8 cellular contexts compared by ENCODE assay signal in genomic region chr14:37232907-37233481, GRCh38. TPM values are rescaled to one million over a fixed set of nuclear protein-coding genes. Genes with fewer than 3 reads are reported as not detected.
A peak's percentile ranks its signal among the peaks of the same experiment; 100 is the strongest.
DNase-seq lines count a peak whose midpoint lies in the region; ATAC-seq and TF ChIP-seq lines count a peak whose summit lies in the region.

No MANE protein-coding gene starts in this region.

- H3K9me1 ChIP-seq in IMR-90 (ENCODE audit: insufficient read depth, low read length): 0 out of 2 replicates have a peak, but pooled peaks cover 3% of the 10 kb centered on the region

- TF ChIP-seq CTCF in left ventricle myocardium inferior (IDR thresholded peaks at IDR 0.05; ENCODE audit: borderline replicate concordance) (peak; percentile 67), IMR-90 (conservative IDR thresholded peaks at IDR 0.05; ENCODE audit: low read depth, low read length) (peak; percentile 75), OCI-LY7 (conservative IDR thresholded peaks at IDR 0.05; ENCODE audit: low read length) (peak; percentile 78), parathyroid adenoma (IDR thresholded peaks at IDR 0.05) (peak; percentile 57)

- no peak overlapping the region for H3K23ac ChIP-seq in IMR-90 (ENCODE audit: low read depth, low read length)

- intact Hi-C loops in left ventricle myocardium inferior (cut with micrococcal nuclease): no loop called here
- intact Hi-C loops in left ventricle myocardium superior (cut with micrococcal nuclease): no loop called here
- intact Hi-C loops in IMR-90 (cut with micrococcal nuclease): loop anchor here (5.0 kb wide), 1 partner anchor 474 kb away; no protein-coding TSS in a partner anchor
- intact Hi-C loops in OCI-LY7 (cut with micrococcal nuclease; ENCODE audit: unreplicated experiment): loop anchor here (5.0 kb wide), 1 partner anchor 639 kb away; no protein-coding TSS in a partner anchor
- intact Hi-C loops in aorta (cut with DNase I): no loop called here

- WGBS in IMR-90 (ENCODE audit: extremely low coverage in 2 of 2, insufficient read length in 1 of 2), 2 experiments: no CpG with 5 or more reads among the region's 1 CpG
- 13% methylated on average over 1 of the region's 1 CpG for WGBS in aorta, 2 donors

- TF ChIP-seq RAD21 in IMR-90 (IDR thresholded peaks at IDR 0.05; ENCODE audit: low read length): peak; percentile 60

- no peak overlapping the region for H3K4me3 ChIP-seq in left ventricle myocardium inferior
- H3K4me3 ChIP-seq in IMR-90 (ENCODE audit: insufficient read depth, low read depth, low read length): no peak overlapping the region
- no peak overlapping the region for H3K4me3 ChIP-seq in OCI-LY7 (ENCODE audit: low read depth, low read length, poor library complexity, severe bottlenecking)
- H3K4me3 ChIP-seq in parathyroid adenoma (ENCODE audit: low read depth, low read length): no peak overlapping the region
- H3K4me3 ChIP-seq in aorta (ENCODE audit: low read length in 2 of 2): no peak overlapping the region

- H2AK5ac ChIP-seq in IMR-90 (ENCODE audit: low read depth, low read length): no peak overlapping the region

- H3K9me3 ChIP-seq in left ventricle myocardium inferior (replicated peaks): no peaks in the 10 kb centered on the region
- H3K9me3 ChIP-seq in IMR-90 (ENCODE audit: control insufficient read depth, insufficient read depth, low read length): no peaks in the 10 kb centered on the region
- H3K9me3 ChIP-seq in OCI-LY7 (ENCODE audit: low read length): no peaks in the 10 kb centered on the region
- H3K9me3 ChIP-seq in parathyroid adenoma (ENCODE audit: control insufficient read depth, low read length): no peaks in the 10 kb centered on the region
- no peaks in the 10 kb centered on the region for H3K9me3 ChIP-seq in aorta (ENCODE audit: control insufficient read depth, low read length)

- no peak overlapping the region for H2BK120ac ChIP-seq in IMR-90 (ENCODE audit: low read depth, low read length)

- no peak overlapping the region for H3K18ac ChIP-seq in IMR-90 (ENCODE audit: low read depth, low read length)

- H3K14ac ChIP-seq in IMR-90 (replicated peaks; ENCODE audit: low read depth, low read length): no peak overlapping the region

- H4K8ac ChIP-seq in IMR-90 (ENCODE audit: low read depth in 2 of 2, low read length in 2 of 2): no peak overlapping the region

- peaks cover 6 to 9% of the 10 kb centered on the region in 2 experiments; a peak in 2 of 4 replicates for H3K79me1 ChIP-seq in IMR-90 (ENCODE audit: low read depth in 1 of 2, low read length in 2 of 2)

- CTCF ChIA-PET in IMR-90 (lab: Yijun Ruan, JAX) (interaction anchor here (0.6 to 0.7 kb wide), 3 partner anchors 10 to 383 kb away, joined by 3 read pairs; no protein-coding TSS in a partner anchor), OCI-LY7 (lab: Charles Lee; ENCODE audit: unreplicated experiment) (no interaction called here)

- no peak overlapping the region for H3K27ac ChIP-seq in left ventricle myocardium inferior (replicated peaks)
- H3K27ac ChIP-seq in IMR-90 (ENCODE audit: insufficient read depth, low read length): no peak overlapping the region
- H3K27ac ChIP-seq in OCI-LY7 (ENCODE audit: low read depth, low read length, poor library complexity, severe bottlenecking): no peak overlapping the region
- H3K27ac ChIP-seq in parathyroid adenoma: no peak overlapping the region
- H3K27ac ChIP-seq in aorta (ENCODE audit: low read depth in 1 of 2, low read length in 2 of 2): no peak overlapping the region

- H2BK5ac ChIP-seq in IMR-90 (ENCODE audit: low read depth, low read length, poor library complexity, severe bottlenecking): no peak overlapping the region

- H2AK9ac ChIP-seq in IMR-90 (replicated peaks; ENCODE audit: low read depth, low read length, poor library complexity): no peak overlapping the region

- POLR2A ChIA-PET in IMR-90 (lab: Charles Lee; ENCODE audit: unreplicated experiment): no interaction called here
- POLR2A ChIA-PET in OCI-LY7 (lab: Charles Lee): no interaction called here

- H4K20me1 ChIP-seq in IMR-90 (ENCODE audit: insufficient read depth, low read length) (no peaks in the 10 kb centered on the region), OCI-LY7 (ENCODE audit: insufficient read depth, low read length) (no peaks in the 10 kb centered on the region)

- H3K4ac ChIP-seq in IMR-90 (ENCODE audit: low read depth, low read length): no peak overlapping the region

- H3K9me2 ChIP-seq in OCI-LY7 (ENCODE audit: insufficient read depth, low read length): no peaks in the 10 kb centered on the region

- no peak overlapping the region for H2BK15ac ChIP-seq in IMR-90 (ENCODE audit: low read depth, low read length)

- H3K27me3 ChIP-seq in left ventricle myocardium inferior (ENCODE audit: low read depth): no peaks in the 10 kb centered on the region
- no peaks in the 10 kb centered on the region for H3K27me3 ChIP-seq in IMR-90 (ENCODE audit: control insufficient read depth, insufficient read depth, low read length)
- H3K27me3 ChIP-seq in parathyroid adenoma (ENCODE audit: control insufficient read depth, insufficient read depth, low read length): no peaks in the 10 kb centered on the region
- H3K27me3 ChIP-seq in aorta (ENCODE audit: control insufficient read depth in 1 of 2, insufficient read depth in 2 of 2, low read length in 1 of 2): no peaks in the 10 kb centered on the region

- no peak overlapping the region for H3K56ac ChIP-seq in IMR-90 (ENCODE audit: extremely low read depth, insufficient read depth, low read length)

- H3K4me1 ChIP-seq in left ventricle myocardium inferior (no peaks in the 10 kb centered on the region), IMR-90 (ENCODE audit: control insufficient read depth, insufficient read depth, low read length) (no peaks in the 10 kb centered on the region), OCI-LY7 (ENCODE audit: insufficient read depth, low read length, poor library complexity, severe bottlenecking) (no peaks in the 10 kb centered on the region), parathyroid adenoma (no peaks in the 10 kb centered on the region), aorta (ENCODE audit: control insufficient read depth in 1 of 2, insufficient read depth in 2 of 2, low read length in 2 of 2) (no peaks in the 10 kb centered on the region)

- in situ Hi-C loops in IMR-90 (cut with MboI; ENCODE audit: low sequenced_read_pairs): no loop called here

- H3K4me2 ChIP-seq in IMR-90 (ENCODE audit: low read depth, low read length) (no peak overlapping the region), OCI-LY7 (ENCODE audit: low read length) (no peak overlapping the region), parathyroid adenoma (ENCODE audit: low read length) (no peak overlapping the region)

- no peak overlapping the region for H2BK20ac ChIP-seq in IMR-90 (ENCODE audit: low read depth, low read length)

- no peaks in the 10 kb centered on the region for H3K79me2 ChIP-seq in OCI-LY7 (ENCODE audit: insufficient read depth, low read depth, low read length)
- no peaks in the 10 kb centered on the region for H3K79me2 ChIP-seq in parathyroid adenoma

- no peak for DNase-seq in left ventricle myocardium inferior
- DNase-seq in left ventricle myocardium superior: no peak
- DNase-seq in IMR-90: peak; percentile 69
- DNase-seq in OCI-LY7 (ENCODE audit: low spot score): peak; percentile 21
- DNase-seq in stimulated activated CD4-positive, alpha-beta T cell treated with anti-CD3 and anti-CD28 coated beads, Interleukin-2, amount 100 ng/mL, for 24 hours: no peak
- no peak for DNase-seq in aorta

- BruUV-seq in IMR-90 (replicated peaks; lab: Mats Ljungman, UMichigan): no TSS peak
- no TSS peak for BruUV-seq in OCI-LY7 (replicated peaks; lab: Mats Ljungman, UMichigan)

- no peaks in the 10 kb centered on the region for H3K36me3 ChIP-seq in left ventricle myocardium inferior
- no peaks in the 10 kb centered on the region for H3K36me3 ChIP-seq in IMR-90 (ENCODE audit: control insufficient read depth, insufficient read depth, low read length)
- no peaks in the 10 kb centered on the region for H3K36me3 ChIP-seq in OCI-LY7 (ENCODE audit: insufficient read depth, low read length)
- H3K36me3 ChIP-seq in parathyroid adenoma (ENCODE audit: control insufficient read depth, insufficient read depth, low read length): no peaks in the 10 kb centered on the region
- H3K36me3 ChIP-seq in aorta (ENCODE audit: control insufficient read depth in 1 of 2, insufficient read depth in 2 of 2, low read length in 1 of 2): no peaks in the 10 kb centered on the region

- no peak for TF ChIP-seq POLR2A in IMR-90 (IDR thresholded peaks at IDR 0.05; ENCODE audit: low read depth, low read length)

- H2AFZ ChIP-seq in IMR-90 (replicated peaks; ENCODE audit: low read length, poor library complexity) (no peak overlapping the region), OCI-LY7 (ENCODE audit: low read length) (no peak overlapping the region), parathyroid adenoma (no peak overlapping the region)

- no peak overlapping the region for H4K5ac ChIP-seq in IMR-90 (ENCODE audit: low read depth, low read length)

- H3K9ac ChIP-seq in IMR-90 (ENCODE audit: low read depth, low read length): no peak overlapping the region
- no peak overlapping the region for H3K9ac ChIP-seq in parathyroid adenoma

- ATAC-seq in left ventricle myocardium superior (no peak), IMR-90 (ENCODE audit: low read depth) (peak; percentile 73), esophagus mucosa (peak; percentile 83), aorta (ENCODE audit: low FRiP score) (no peak)

- dilution Hi-C loops in IMR-90 (cut with HindIII; ENCODE audit: low sequenced_read_pairs, unreplicated experiment): no loop called here

- no peak overlapping the region for H4K91ac ChIP-seq in IMR-90 (ENCODE audit: insufficient read depth, low read depth, low read length)

TF ChIP-seq in IMR-90, 13 proteins besides CTCF, POLR2A, EP300 and RAD21 (continues in another document):
- no peak for TF ChIP-seq FOS (IDR thresholded peaks at IDR 0.05; ENCODE audit: low read depth, low read length)
- TF ChIP-seq NFE2L2 (IDR thresholded peaks at IDR 0.05; ENCODE audit: low read depth, low read length): no peak
- no peak for TF ChIP-seq USF2 (IDR thresholded peaks at IDR 0.05; ENCODE audit: low read depth, low read length)
- no peak for TF ChIP-seq MAFK (IDR thresholded peaks at IDR 0.05; ENCODE audit: low read depth, low read length)

RNA-seq across cellular contexts. Expression of gene MIPOL1, which starts 35.3 kb away (rescaled TPM):
- total RNA-seq in left ventricle myocardium inferior (8.9 TPM), left ventricle myocardium superior (6.5 TPM), IMR-90 (2012; rRNA removed) (5.9 and 11.4 TPM in 2 replicates), OCI-LY7 (2022) (not detected in 2 replicates), esophagus mucosa (3.4 TPM), aorta (10 to 100 TPM; 19.7 to 20.6 TPM)
- polyA plus RNA-seq in IMR-90 (2012; rRNA removed) (1.9 and 2.7 TPM in 2 replicates), aorta (1 to 10 TPM; 3.4 to 4.1 TPM)
- 0.16 and 0.40 TPM in 2 replicates for polyA plus RNA-seq in IMR-90 (2012; cell fraction: cytosol; rRNA removed)
- polyA plus RNA-seq in IMR-90 (2012; cell fraction: nucleus; rRNA removed; ENCODE audit: low replicate concordance): 0.52 and 2.6 TPM in 2 replicates
- not detected in 2 replicates for total RNA-seq in OCI-LY7 (2014; rRNA removed; shearing (Covaris generic))

Comparison
In these comparisons a context has a peak if more than half of its experiments do, and no peak if none do; other contexts are left out.
1. DNase-seq: peak in IMR-90 (single experiment) and OCI-LY7 (single experiment); none in left ventricle myocardium inferior (single experiment), left ventricle myocardium superior (single experiment), stimulated activated CD4-positive, alpha-beta T cell treated with anti-CD3 and anti-CD28 coated beads, Interleukin-2, amount 100 ng/mL, for 24 hours (0 of 2) and aorta (0 of 2).
2. ATAC-seq: peak in IMR-90 (single experiment) and esophagus mucosa (single experiment); none in left ventricle myocardium superior (single experiment) and aorta (single experiment).
3. intact Hi-C loops: an anchor here in IMR-90 (5.0 kb wide) and OCI-LY7 (5.0 kb wide); none called in left ventricle myocardium inferior, left ventricle myocardium superior and aorta.
4. Peak in every context shown above with its lines, with median percentiles within 50 percentile points of each other: CTCF ChIP-seq.